Comparison of ENCODE assay signal across 8 cellular contexts in the genomic region with DNA sequence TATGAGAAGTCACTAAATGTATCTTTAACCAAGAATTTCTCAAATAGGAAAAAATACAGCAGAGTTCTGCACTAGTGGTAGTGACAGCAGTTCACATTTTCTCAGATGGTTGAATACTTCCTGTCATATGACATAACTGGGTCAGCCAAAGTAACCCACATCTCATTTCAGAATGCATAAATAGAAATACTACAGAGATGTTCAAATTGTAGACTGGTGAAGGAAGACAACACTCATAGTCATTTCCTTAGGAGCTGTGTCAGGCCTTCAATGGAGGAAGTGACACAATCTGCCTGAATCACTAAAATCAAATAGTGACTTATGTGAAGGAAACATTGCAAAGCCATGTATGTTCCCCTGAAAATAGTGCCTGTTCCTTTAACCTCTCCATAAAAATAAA. TPM values are rescaled to one million over a fixed set of nuclear protein-coding genes. Genes with fewer than 3 reads are reported as not detected.
DNase-seq lines count a peak whose midpoint lies in the region; ATAC-seq lines count a peak whose summit lies in the region.

No MANE protein-coding gene starts in this region.

- DNase-seq in GDM1 (lab: John Stamatoyannopoulos, UW): peak; percentile 73
- DNase-seq in activated CD8-positive, alpha-beta T cell treated with anti-CD3 and anti-CD28 coated beads, Interleukin-2, amount 10 ng/mL, durations not matched to agents 7 days and 5 days: peak; percentile 62
- peak; percentile 73 to 80 (median 76) for DNase-seq in immature natural killer cell
- DNase-seq in UCSD-AML1 (lab: John Stamatoyannopoulos, UW; ENCODE audit: unreplicated experiment): no peak
- DNase-seq in AG08396 (ENCODE audit: low spot score): no peak
- DNase-seq in OCI-M2 (lab: John Stamatoyannopoulos, UW; ENCODE audit: unreplicated experiment): no peak

- no peak overlapping the region for H3K4me3 Mint-ChIP-seq in activated CD8-positive, alpha-beta T cell treated with anti-CD3 and anti-CD28 coated beads, Interleukin-2, amount 10 ng/mL, durations not matched to agents 7 days and 5 days
- H3K4me3 Mint-ChIP-seq in immature natural killer cell: peak overlapping the region; percentile 46 to 80 (median 62)

- peaks cover 32% of the 10 kb centered on the region for H3K4me1 Mint-ChIP-seq in activated CD8-positive, alpha-beta T cell treated with anti-CD3 and anti-CD28 coated beads, Interleukin-2, amount 10 ng/mL, durations not matched to agents 7 days and 5 days (ENCODE audit: low read depth)
- peaks cover 53 to 65% of the 10 kb centered on the region in 2 donors for H3K4me1 Mint-ChIP-seq in immature natural killer cell

- peak; percentile 60 for ATAC-seq in GM19468 (IDR thresholded peaks at IDR 0.05; ENCODE audit: extremely low read depth, unreplicated experiment)
- ATAC-seq in HG03575 (IDR thresholded peaks at IDR 0.05; ENCODE audit: extremely low read depth, insufficient number of reproducible peaks, low FRiP score, unreplicated experiment): peak; percentile 83
- peak; percentile 98 for ATAC-seq in activated CD8-positive, alpha-beta T cell treated with anti-CD3 and anti-CD28 coated beads, Interleukin-2, amount 10 ng/mL, durations not matched to agents 7 days and 5 days

- H3K9me3 Mint-ChIP-seq in activated CD8-positive, alpha-beta T cell treated with anti-CD3 and anti-CD28 coated beads, Interleukin-2, amount 10 ng/mL, durations not matched to agents 7 days and 5 days (ENCODE audit: insufficient read depth): no peaks in the 10 kb centered on the region
- H3K9me3 Mint-ChIP-seq in immature natural killer cell: no peaks in the 10 kb centered on the region

- no peaks in the 10 kb centered on the region for H3K36me3 Mint-ChIP-seq in activated CD8-positive, alpha-beta T cell treated with anti-CD3 and anti-CD28 coated beads, Interleukin-2, amount 10 ng/mL, durations not matched to agents 7 days and 5 days (ENCODE audit: low read depth)
- H3K36me3 Mint-ChIP-seq in immature natural killer cell: peaks cover 0 to 4% (median 0%) of the 10 kb centered on the region in 3 donors

- H3K27ac Mint-ChIP-seq in activated CD8-positive, alpha-beta T cell treated with anti-CD3 and anti-CD28 coated beads, Interleukin-2, amount 10 ng/mL, durations not matched to agents 7 days and 5 days: peak overlapping the region; percentile 73
- peak overlapping the region; percentile 90 to 99 (median 94) for H3K27ac Mint-ChIP-seq in immature natural killer cell

- no peaks in the 10 kb centered on the region for H3K27me3 Mint-ChIP-seq in activated CD8-positive, alpha-beta T cell treated with anti-CD3 and anti-CD28 coated beads, Interleukin-2, amount 10 ng/mL, durations not matched to agents 7 days and 5 days (ENCODE audit: low read depth)
- H3K27me3 Mint-ChIP-seq in immature natural killer cell (ENCODE audit: low read depth in 3 of 3): no peaks in the 10 kb centered on the region

- POLR2A ChIA-PET in activated CD8-positive, alpha-beta T cell treated with anti-CD3 and anti-CD28 coated beads, Interleukin-2, amount 10 ng/mL, durations not matched to agents 7 days and 5 days (lab: Charles Lee): no interaction called here

- CTCF ChIA-PET in activated CD8-positive, alpha-beta T cell treated with anti-CD3 and anti-CD28 coated beads, Interleukin-2, amount 10 ng/mL, durations not matched to agents 7 days and 5 days (lab: Charles Lee): interaction anchor here (0.9 to 1.3 kb wide), 3 partner anchors 42 to 377 kb away, joined by 3 to 6 read pairs (median 3); no protein-coding TSS in a partner anchor

RNA-seq across cellular contexts. Expression of gene FERMT2, which starts 32.4 kb away (rescaled TPM):
- total RNA-seq in activated CD8-positive, alpha-beta T cell treated with anti-CD3 and anti-CD28 coated beads, Interleukin-2, amount 10 ng/mL, durations not matched to agents 7 days and 5 days: not detected
- not detected for polyA plus RNA-seq in immature natural killer cell

Comparison
In these comparisons a context has a peak if more than half of its experiments do, and no peak if none do; other contexts are left out.
1. DNase-seq: peak in GDM1 (single experiment), activated CD8-positive, alpha-beta T cell treated with anti-CD3 and anti-CD28 coated beads, Interleukin-2, amount 10 ng/mL, durations not matched to agents 7 days and 5 days (single experiment) and immature natural killer cell (3 of 3); none in UCSD-AML1 (single experiment), AG08396 (single experiment) and OCI-M2 (single experiment).
2. Peak in every context shown above with its lines, with median percentiles within 50 percentile points of each other: ATAC-seq.